ENCODE assay signal across 8 cellular contexts in genomic region chr12:6312529-6313325, GRCh38. TPM values are rescaled to one million over a fixed set of nuclear protein-coding genes. Genes with fewer than 3 reads are reported as not detected.
DNase-seq lines count a peak whose midpoint lies in the region; ATAC-seq and TF ChIP-seq lines count a peak whose summit lies in the region.

No MANE protein-coding gene starts in this region.

- H3K79me2 ChIP-seq in parathyroid adenoma = no peaks in the 10 kb centered on the region

- no peak for TF ChIP-seq POLR2A in uterus (IDR thresholded peaks at IDR 0.05)

- intact Hi-C loops in left ventricle myocardium superior (cut with micrococcal nuclease) (no loop called here), left ventricle myocardium inferior (cut with micrococcal nuclease) (no loop called here), MCF 10A (cut with micrococcal nuclease) (no loop called here), uterus (cut with DNase I; ENCODE audit: low total_unique reads) (loop anchor here (10.0 kb wide), 1 partner anchor 152 kb away; no protein-coding TSS in a partner anchor)

- peak overlapping the region; percentile 43 for H2AFZ ChIP-seq in parathyroid adenoma

- H3K4me3 ChIP-seq in left ventricle myocardium inferior (no peak overlapping the region), parathyroid adenoma (ENCODE audit: low read depth, low read length) (no peak overlapping the region), uterus (no peak overlapping the region)

- peak overlapping the region; percentile 54 for H3K27ac Mint-ChIP-seq in MCF 10A (ENCODE audit: low read depth, unreplicated experiment)

- CTCF ChIA-PET in MCF 10A (lab: Yijun Ruan, JAX) = interaction anchor here (0.6 to 3.2 kb wide), 11 partner anchors 23 to 170 kb away, joined by 3 to 20 read pairs (median 3); no protein-coding TSS in a partner anchor

- H3K4me3 Mint-ChIP-seq in MCF 10A (ENCODE audit: unreplicated experiment) = peak overlapping the region; percentile 24

- H3K4me1 ChIP-seq in left ventricle myocardium inferior (peaks cover 16% of the 10 kb centered on the region), parathyroid adenoma (peaks cover 10% of the 10 kb centered on the region), uterus (peaks cover 0 to 9% of the 10 kb centered on the region in 2 donors)

- H3K27me3 Mint-ChIP-seq in MCF 10A (ENCODE audit: insufficient read depth, unreplicated experiment) = no peaks in the 10 kb centered on the region

- H3K4me1 Mint-ChIP-seq in MCF 10A (ENCODE audit: insufficient read depth, unreplicated experiment) = peaks cover 14% of the 10 kb centered on the region

- H3K36me3 Mint-ChIP-seq in MCF 10A (ENCODE audit: insufficient read depth, unreplicated experiment) = no peaks in the 10 kb centered on the region

- no peak overlapping the region for H3K27ac ChIP-seq in left ventricle myocardium inferior (replicated peaks)
- peak overlapping the region; percentile 17 for H3K27ac ChIP-seq in parathyroid adenoma
- H3K27ac ChIP-seq in uterus = no peak overlapping the region

- DNase-seq in left ventricle myocardium superior = peak; percentile 36
- no peak for DNase-seq in left ventricle myocardium inferior
- DNase-seq in MCF 10A (ENCODE audit: unreplicated experiment) = peak; percentile 84
- no peak for DNase-seq in UCSD-AML1 (lab: John Stamatoyannopoulos, UW; ENCODE audit: unreplicated experiment)
- DNase-seq in uterus = no peak

- H3K27me3 ChIP-seq in left ventricle myocardium inferior (ENCODE audit: low read depth) (peaks cover 28% of the 10 kb centered on the region), parathyroid adenoma (ENCODE audit: control insufficient read depth, insufficient read depth, low read length) (no peaks in the 10 kb centered on the region), uterus (peaks cover 5 to 7% of the 10 kb centered on the region in 2 donors)

- H3K9me3 ChIP-seq in left ventricle myocardium inferior (replicated peaks) = no peaks in the 10 kb centered on the region
- H3K9me3 ChIP-seq in parathyroid adenoma (ENCODE audit: control insufficient read depth, low read length) = no peaks in the 10 kb centered on the region
- H3K9me3 ChIP-seq in uterus = no peaks in the 10 kb centered on the region

- no peak for TF ChIP-seq CTCF in left ventricle myocardium inferior (IDR thresholded peaks at IDR 0.05; ENCODE audit: borderline replicate concordance)
- TF ChIP-seq CTCF in MCF 10A (IDR thresholded peaks at IDR 0.05; ENCODE audit: unreplicated experiment) = no peak
- no peak for TF ChIP-seq CTCF in parathyroid adenoma (IDR thresholded peaks at IDR 0.05)
- no peak for TF ChIP-seq CTCF in uterus (IDR thresholded peaks at IDR 0.05)

- H3K9ac ChIP-seq in parathyroid adenoma = no peak overlapping the region

- no peak overlapping the region for H3K4me2 ChIP-seq in parathyroid adenoma (ENCODE audit: low read length)

- ATAC-seq in left ventricle myocardium superior (no peak), HG03066 (IDR thresholded peaks at IDR 0.05; ENCODE audit: low read depth, unreplicated experiment) (peak; percentile 62), HG03469 (IDR thresholded peaks at IDR 0.05; ENCODE audit: unreplicated experiment) (no peak)

- BruUV-seq in MCF 10A (replicated peaks; lab: Mats Ljungman, UMichigan) = no TSS peak

- no peaks in the 10 kb centered on the region for H3K36me3 ChIP-seq in left ventricle myocardium inferior
- H3K36me3 ChIP-seq in parathyroid adenoma (ENCODE audit: control insufficient read depth, insufficient read depth, low read length) = no peaks in the 10 kb centered on the region
- H3K36me3 ChIP-seq in uterus = no peaks in the 10 kb centered on the region

- POLR2A ChIA-PET in MCF 10A (lab: Yijun Ruan, JAX) = interaction anchor here (0.7 to 3.9 kb wide), 25 partner anchors 10 to 221 kb away, joined by 3 to 27 read pairs (median 5); partner anchors contain the start of genes GAPDH, LTBR, SCNN1A and TNFRSF1A

- no peaks in the 10 kb centered on the region for H3K9me3 Mint-ChIP-seq in MCF 10A (ENCODE audit: unreplicated experiment)

RNA-seq across cellular contexts. Expression of gene PLEKHG6, which starts 2.2 kb away (rescaled TPM):
- total RNA-seq in left ventricle myocardium superior (0.47 TPM), left ventricle myocardium inferior (0.08 TPM), MCF 10A (2022) (not detected in 2 replicates), uterus (1 to 10 TPM in 2 of 4 donors, under 1 TPM in 1, not detected in 1; 0.29 to 1.9 (median 1.7) TPM)

RNA-seq across cellular contexts. Expression of gene TNFRSF1A, which starts 29.1 kb away (rescaled TPM):
- total RNA-seq in left ventricle myocardium superior (44.0 TPM), left ventricle myocardium inferior (45.6 TPM), MCF 10A (2022) (103 and 110 TPM in 2 replicates), uterus (100 to 1,000 TPM in 3 of 4 donors, 10 to 100 TPM in 1; 71.8 to 297 (median 174) TPM)

Comparison
In these comparisons a context has a peak if more than half of its experiments do, and no peak if none do; other contexts are left out.
1. DNase-seq: peak in left ventricle myocardium superior (single experiment) and MCF 10A (single experiment); none in left ventricle myocardium inferior (single experiment), UCSD-AML1 (single experiment) and uterus (0 of 2).